9 cellular contexts compared by ENCODE assay signal in genomic region chr20:45041464-45042337, GRCh38. TPM values are rescaled to one million over a fixed set of nuclear protein-coding genes. Genes with fewer than 3 reads are reported as not detected.
DNase-seq lines count a peak whose midpoint lies in the region; ATAC-seq and TF ChIP-seq lines count a peak whose summit lies in the region.
"Had no signal": no experiment of that assay in that cellular context is flagged by ENCODE, and none has a peak within 500 bp of the region (broad histone marks: within the 10 kb centered on the region; RNA-seq: fewer than 3 reads in every experiment).

No MANE protein-coding gene starts in this region.

- CTCF ChIA-PET in activated CD4-positive, alpha-beta T cell treated with anti-CD3 and anti-CD28 coated beads for 36 hours (lab: Charles Lee), result interaction anchor here (0.6 to 9.7 kb wide), 14 partner anchors 9 to 739 kb away, joined by 3 to 136 read pairs (median 6); partner anchors contain the start of gene TOMM34

- no peak for TF ChIP-seq CTCF in BE2C (IDR thresholded peaks at IDR 0.05; ENCODE audit: low read depth, low read length)

- peak; percentile 28 for DNase-seq in activated CD4-positive, alpha-beta T cell treated with anti-CD3 and anti-CD28 coated beads for 36 hours
- DNase-seq in activated CD4-positive, alpha-beta T cell treated with anti-CD3 and anti-CD28 coated beads for 4 hours, result no peak
- DNase-seq in SHP77 (lab: John Stamatoyannopoulos, UW), result peak; percentile 6 to 38
- no peak for DNase-seq in epithelial cell of prostate (ENCODE audit: low read depth, low spot score)
- no peak for DNase-seq in stimulated activated effector memory CD8-positive, alpha-beta T cell treated with anti-CD3 and anti-CD28 coated beads, Interleukin-12 subunit alpha, Interleukin-12 subunit beta, amount 100 ng/mL, for 72 hours (ENCODE audit: low spot score in 2 of 2)
- no peak for DNase-seq in AG08396 (ENCODE audit: low spot score)
- no peak for DNase-seq in BE2C

- H3K9me3 ChIP-seq in BE2C, result no peaks in the 10 kb centered on the region
- H3K9me3 ChIP-seq: right atrium auricular region had no signal

- ATAC-seq in activated CD4-positive, alpha-beta T cell treated with anti-CD3 and anti-CD28 coated beads for 36 hours, result peak; percentile 68
- peak; percentile 90 for ATAC-seq in stimulated activated effector memory CD8-positive, alpha-beta T cell treated with anti-CD3 and anti-CD28 coated beads, Interleukin-12 subunit alpha, Interleukin-12 subunit beta, amount 100 ng/mL, for 72 hours
- ATAC-seq in GM21526 (IDR thresholded peaks at IDR 0.05; ENCODE audit: low FRiP score, unreplicated experiment), result no peak

- intact Hi-C loops in activated CD4-positive, alpha-beta T cell treated with anti-CD3 and anti-CD28 coated beads for 36 hours (cut with DNase I, micrococcal nuclease), result loop anchor here in 1 of 2 experiments (2.0 to 5.0 kb wide), 2 partner anchors 75 to 251 kb away; partner anchors contain the start of gene STK4

- POLR2A ChIA-PET in activated CD4-positive, alpha-beta T cell treated with anti-CD3 and anti-CD28 coated beads for 36 hours (lab: Charles Lee), result interaction anchor here (0.6 to 1.6 kb wide), 8 partner anchors 11 to 408 kb away, joined by 3 to 9 read pairs (median 5); no protein-coding TSS in a partner anchor

- no peak overlapping the region for H3K4me3 ChIP-seq in BE2C (ENCODE audit: low read depth, low read length)
- H3K4me3 ChIP-seq: right atrium auricular region had no signal

- peak overlapping the region; percentile 68 for H3K27ac ChIP-seq in epithelial cell of prostate
- H3K27ac ChIP-seq: right atrium auricular region had no signal

- no peaks in the 10 kb centered on the region; the same call in 1 of the 2 replicates for H3K36me3 ChIP-seq in BE2C
- H3K36me3 ChIP-seq: right atrium auricular region had no signal

- H3K27ac Mint-ChIP-seq in activated CD4-positive, alpha-beta T cell treated with anti-CD3 and anti-CD28 coated beads for 36 hours, result peak overlapping the region; percentile 94
- H3K27ac Mint-ChIP-seq in stimulated activated effector memory CD8-positive, alpha-beta T cell treated with anti-CD3 and anti-CD28 coated beads, Interleukin-12 subunit alpha, Interleukin-12 subunit beta, amount 100 ng/mL, for 72 hours, result peak overlapping the region; percentile 79

- peaks cover 7% of the 10 kb centered on the region for H3K4me1 ChIP-seq in BE2C

- H3K27me3 Mint-ChIP-seq in activated CD4-positive, alpha-beta T cell treated with anti-CD3 and anti-CD28 coated beads for 36 hours, result no peaks in the 10 kb centered on the region

- no peaks in the 10 kb centered on the region for H3K27me3 ChIP-seq in BE2C
- H3K27me3 ChIP-seq: right atrium auricular region had no signal

- no peaks in the 10 kb centered on the region for H3K9me3 Mint-ChIP-seq in activated CD4-positive, alpha-beta T cell treated with anti-CD3 and anti-CD28 coated beads for 36 hours (ENCODE audit: low read depth)
- H3K9me3 Mint-ChIP-seq in stimulated activated effector memory CD8-positive, alpha-beta T cell treated with anti-CD3 and anti-CD28 coated beads, Interleukin-12 subunit alpha, Interleukin-12 subunit beta, amount 100 ng/mL, for 72 hours, result no peaks in the 10 kb centered on the region

- no peak overlapping the region for H3K4me3 Mint-ChIP-seq in activated CD4-positive, alpha-beta T cell treated with anti-CD3 and anti-CD28 coated beads for 36 hours
- peak overlapping the region; percentile 18 for H3K4me3 Mint-ChIP-seq in stimulated activated effector memory CD8-positive, alpha-beta T cell treated with anti-CD3 and anti-CD28 coated beads, Interleukin-12 subunit alpha, Interleukin-12 subunit beta, amount 100 ng/mL, for 72 hours

- H3K36me3 Mint-ChIP-seq in activated CD4-positive, alpha-beta T cell treated with anti-CD3 and anti-CD28 coated beads for 36 hours (ENCODE audit: low read depth), result peaks cover 50% of the 10 kb centered on the region
- peaks cover 79% of the 10 kb centered on the region for H3K36me3 Mint-ChIP-seq in stimulated activated effector memory CD8-positive, alpha-beta T cell treated with anti-CD3 and anti-CD28 coated beads, Interleukin-12 subunit alpha, Interleukin-12 subunit beta, amount 100 ng/mL, for 72 hours

- H3K4me1 Mint-ChIP-seq in activated CD4-positive, alpha-beta T cell treated with anti-CD3 and anti-CD28 coated beads for 36 hours, result peaks cover 76% of the 10 kb centered on the region
- peaks cover 57% of the 10 kb centered on the region for H3K4me1 Mint-ChIP-seq in stimulated activated effector memory CD8-positive, alpha-beta T cell treated with anti-CD3 and anti-CD28 coated beads, Interleukin-12 subunit alpha, Interleukin-12 subunit beta, amount 100 ng/mL, for 72 hours

RNA-seq across cellular contexts. Expression of gene KCNS1, which starts 59.2 kb away (rescaled TPM):
- under 1 TPM; 0.66 to 0.79 TPM for total RNA-seq in activated CD4-positive, alpha-beta T cell treated with anti-CD3 and anti-CD28 coated beads for 36 hours
- 0.23 TPM for polyA plus RNA-seq in BE2C (2012; ENCODE audit: insufficient read depth, insufficient read length, low read depth)

Comparison
In these comparisons a context has a peak if more than half of its experiments do, and no peak if none do; other contexts are left out.
1. DNase-seq: peak in activated CD4-positive, alpha-beta T cell treated with anti-CD3 and anti-CD28 coated beads for 36 hours (single experiment) and SHP77 (2 of 2); none in activated CD4-positive, alpha-beta T cell treated with anti-CD3 and anti-CD28 coated beads for 4 hours (0 of 2), epithelial cell of prostate (single experiment), stimulated activated effector memory CD8-positive, alpha-beta T cell treated with anti-CD3 and anti-CD28 coated beads, Interleukin-12 subunit alpha, Interleukin-12 subunit beta, amount 100 ng/mL, for 72 hours (0 of 2), AG08396 (single experiment) and BE2C (single experiment).